In the genomic region with DNA sequence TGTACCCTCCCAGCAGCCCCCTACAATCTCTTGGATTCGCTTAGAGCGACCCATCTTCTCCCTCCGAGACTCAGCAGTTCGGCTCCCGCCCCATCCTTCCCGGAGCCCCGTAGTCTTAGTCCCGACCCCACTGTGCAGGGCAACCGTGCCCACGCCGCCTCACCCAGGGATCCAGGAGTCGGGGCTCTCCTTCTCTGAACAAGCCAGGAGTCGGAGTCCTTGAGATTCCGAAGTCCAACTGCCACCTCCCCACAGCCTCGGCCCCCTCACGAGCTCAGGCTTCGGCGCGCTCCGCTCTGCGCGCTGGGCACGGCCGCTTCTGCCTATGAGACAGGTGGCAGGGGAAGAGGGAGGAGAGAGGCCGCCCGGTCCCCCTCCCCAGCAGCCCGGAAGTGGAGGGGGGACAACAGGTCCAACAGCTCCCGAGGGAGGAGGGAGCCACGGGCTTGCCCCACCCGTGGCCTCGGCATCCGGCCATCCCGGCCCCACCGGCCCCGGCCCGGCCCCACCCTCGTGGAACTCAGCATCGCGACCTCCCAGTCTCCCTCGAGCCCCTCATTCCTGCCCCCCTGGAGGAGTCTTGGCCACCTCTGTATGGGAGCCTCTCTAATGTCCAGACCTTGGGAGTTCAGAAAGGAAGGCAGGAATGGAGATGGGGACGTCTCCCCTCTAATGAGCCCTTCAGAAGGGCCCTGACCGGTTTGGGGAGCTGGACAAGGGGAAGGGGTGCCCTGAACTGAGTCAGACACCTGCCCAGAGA, we compare ENCODE assay signal across 8 cellular contexts. TPM values are rescaled to one million over a fixed set of nuclear protein-coding genes. Genes with fewer than 3 reads are reported as not detected.
DNase-seq lines count a peak whose midpoint lies in the region; ATAC-seq, FAIRE-seq and TF ChIP-seq lines count a peak whose summit lies in the region.

TSS of gene PHLDB3 (minus strand) at position 321 of the 760 bp plus-strand sequence. CDS start 628 bp downstream, outside the sequence.

- peak within 1 kb of the TSS; percentile 63 for H3K27ac ChIP-seq in PC-9
- H3K27ac ChIP-seq in angular gyrus (ENCODE audit: low read depth, low read length) = peak within 1 kb of the TSS; percentile 76
- H3K27ac ChIP-seq in iPS-18a (ENCODE audit: low read length) = no peak within 1 kb of the TSS
- H3K27ac ChIP-seq in small intestine (ENCODE audit: low read depth in 1 of 2, low read length in 1 of 2) = peak within 1 kb of the TSS; percentile 80 to 88

- 1 to 2% (median 1%) methylated on average over 39 to 42 of the region's 42 CpGs for WGBS in small intestine, 3 donors

- DNase-seq in NCI-H1417 (lab: John Stamatoyannopoulos, UW) (peak in 2 of 3 experiments; percentile 56 to 70), NCI-H1417 treated with DMSO at 0.1 percent for 48 hours (lab: John Stamatoyannopoulos, UW) (no peak), PC-9 (peak; percentile 50 to 75), small intestine (peak; percentile 61), SKM-1 (lab: John Stamatoyannopoulos, UW; ENCODE audit: unreplicated experiment) (no peak)

- peaks cover 23% of the 10 kb centered on the region; the same call in 1 of the 2 replicates for H3F3A ChIP-seq in PC-9 (ENCODE audit: insufficient read depth, low read depth)

- peak within 1 kb of the TSS; percentile 32 for H3K9ac ChIP-seq in iPS-18a (ENCODE audit: low read length)

- CTCF ChIA-PET in PC-9 (lab: Charles Lee) = interaction anchor here (0.6 to 2.1 kb wide), 2 partner anchors 15 to 253 kb away, joined by 3 to 4 read pairs; no protein-coding TSS in a partner anchor

- POLR2A ChIA-PET in PC-9 (lab: Charles Lee; ENCODE audit: unreplicated experiment) = interaction anchor here (0.6 to 0.7 kb wide), 3 partner anchors 42 to 158 kb away, joined by 3 to 4 read pairs (median 3); no protein-coding TSS in a partner anchor

- peak; percentile 8 for ATAC-seq in HG02981 (IDR thresholded peaks at IDR 0.05; ENCODE audit: unreplicated experiment)

- peaks cover 11% of the 10 kb centered on the region for H3K4me1 ChIP-seq in PC-9 (replicated peaks; ENCODE audit: insufficient read depth)
- peaks cover 4% of the 10 kb centered on the region for H3K4me1 ChIP-seq in iPS-18a (ENCODE audit: control insufficient read depth, low read depth, low read length)
- H3K4me1 ChIP-seq in small intestine (ENCODE audit: control insufficient read depth in 2 of 2, insufficient read depth in 1 of 2, low read depth in 1 of 2, low read length in 1 of 2) = peaks cover 0 to 6% of the 10 kb centered on the region in 2 donors

- H3K79me2 ChIP-seq in PC-9 (ENCODE audit: low read depth) = peaks cover 14% of the 10 kb centered on the region

- TSS peak; percentile 57 for BruUV-seq in PC-9 (replicated peaks; lab: Mats Ljungman, UMichigan)

- 0 out of 2 replicates have a peak, but pooled peaks have one; percentile 29 for TF ChIP-seq CTCF in PC-9 (conservative IDR thresholded peaks at IDR 0.05)

- intact Hi-C loops in PC-9 (cut with micrococcal nuclease; ENCODE audit: unreplicated experiment) = loop anchor here (1.0 kb wide), 1 partner anchor 39 kb away; the partner anchor contains the start of gene LYPD3

- H3K36me3 ChIP-seq in PC-9 (ENCODE audit: low read depth) (no peaks in the 10 kb centered on the region; the same call in 1 of the 2 replicates), iPS-18a (ENCODE audit: control insufficient read depth, low read depth, low read length) (peaks cover 4% of the 10 kb centered on the region), small intestine (ENCODE audit: control insufficient read depth in 2 of 2, insufficient read depth in 2 of 2, low read length in 2 of 2) (peaks cover 0 to 6% of the 10 kb centered on the region in 2 donors)

- no peaks in the 10 kb centered on the region for H3K27me3 ChIP-seq in PC-9 (ENCODE audit: insufficient read depth, low read depth)
- peaks cover 33% of the 10 kb centered on the region for H3K27me3 ChIP-seq in iPS-18a (ENCODE audit: control insufficient read depth, insufficient read depth, low read length)
- H3K27me3 ChIP-seq in small intestine (ENCODE audit: control insufficient read depth in 2 of 2, insufficient read depth in 2 of 2, low read length in 2 of 2) = no peaks in the 10 kb centered on the region

- peak within 1 kb of the TSS; percentile 91 for H3K4me2 ChIP-seq in PC-9

- H3K9me2 ChIP-seq in PC-9 (ENCODE audit: insufficient read depth) = no peaks in the 10 kb centered on the region

- no peaks in the 10 kb centered on the region for H4K20me1 ChIP-seq in PC-9 (ENCODE audit: insufficient read depth)

- H3K9me3 ChIP-seq in PC-9 (ENCODE audit: insufficient read depth, low read depth) (no peaks in the 10 kb centered on the region), iPS-18a (ENCODE audit: control insufficient read depth, low read depth, low read length) (no peaks in the 10 kb centered on the region), small intestine (ENCODE audit: control insufficient read depth, low read depth) (no peaks in the 10 kb centered on the region)

- peak within 1 kb of the TSS; percentile 90 for H2AFZ ChIP-seq in PC-9

- H3K4me3 ChIP-seq in PC-9 = peak within 1 kb of the TSS; percentile 74
- peak within 1 kb of the TSS; percentile 89 for H3K4me3 ChIP-seq in iPS-18a (ENCODE audit: low read length)
- H3K4me3 ChIP-seq in small intestine (ENCODE audit: low read depth in 1 of 2, low read length in 2 of 2) = peak within 1 kb of the TSS; percentile 69 to 71

- FAIRE-seq in small intestine (lab: Jason Lieb, UNC) = no peak

RNA-seq across cellular contexts. Expression of gene PHLDB3, which starts in this region (rescaled TPM):
- 36.7 and 50.7 TPM in 2 replicates for total RNA-seq in PC-9 (2021)
- polyA plus RNA-seq in small intestine = 10 to 100 TPM in 2 of 3 donors, 1 to 10 TPM in 1; 6.2 to 27.6 (median 19.7) TPM

Comparison
In these comparisons a context has a peak if more than half of its experiments do, and no peak if none do; other contexts are left out.
1. DNase-seq: peak in NCI-H1417 (2 of 3), PC-9 (2 of 2) and small intestine (single experiment); none in NCI-H1417 treated with DMSO at 0.1 percent for 48 hours (single experiment) and SKM-1 (single experiment).
2. Peak in every context shown above with its lines, with median percentiles within 50 percentile points of each other: H3K4me3 ChIP-seq.